ENCODE assay signal across 23 cellular contexts in genomic region chr11:130774703-130775102, GRCh38.
A peak's percentile ranks its signal among the peaks of the same experiment; 100 is the strongest.
DNase-seq lines count a peak whose midpoint lies in the region; ATAC-seq lines count a peak whose summit lies in the region.
"Had no signal": no experiment of that assay in that cellular context is flagged by ENCODE, and none has a peak within 500 bp of the region (broad histone marks: within the 10 kb centered on the region; RNA-seq: fewer than 3 reads in every experiment).

No MANE protein-coding gene starts in this region.

- DNase-seq in M059J (ENCODE audit: low read depth) (peak; percentile 46), SJSA1 (ENCODE audit: low read depth in 1 of 2, low spot score in 2 of 2) (no peak), left ventricle myocardium superior (peak; percentile 64), NCI-H1436 (lab: John Stamatoyannopoulos, UW) (no peak)
- DNase-seq in activated naive CD4-positive, alpha-beta T cell treated with anti-CD3 and anti-CD28 coated beads, Interleukin-2, amount 50 U/mL, for 72 hours (ENCODE audit: low spot score in 2 of 2), result no peak
- no peak for DNase-seq in activated CD4-positive, alpha-beta T cell treated with anti-CD3 and anti-CD28 coated beads for 1 hour
- DNase-seq: activated CD4-positive, alpha-beta T cell treated with anti-CD3 and anti-CD28 coated beads for 36 hours; activated CD8-positive, alpha-beta T cell treated with anti-CD3 and anti-CD28 coated beads, Interleukin-2, amount 10 ng/mL, durations not matched to agents 7 days and 5 days; activated naive CD4-positive, alpha-beta T cell treated with anti-CD3 and anti-CD28 coated beads for 36 hours; cerebellar nuclear complex; H7; KG1; MM.1S; naive thymus-derived CD8-positive, alpha-beta T cell; NCI-H146; NCI-H446 treated with DMSO at 0.1 percent for 48 hours; nucleus accumbens; stimulated activated CD4-positive, alpha-beta T cell treated with anti-CD3 and anti-CD28 coated beads, Interleukin-15, amount 100 ng/mL, for 24 hours; stimulated activated CD4-positive, alpha-beta T cell treated with anti-CD3 and anti-CD28 coated beads, Interleukin-4, amount 100 ng/mL, for 4 hours; T-helper 9 cell had no signal

- no peak overlapping the region for H3K4me3 ChIP-seq in ACC112 (ENCODE audit: low read depth, low read length)
- H3K4me3 ChIP-seq in SJSA1, result no peak overlapping the region
- H3K4me3 ChIP-seq: body of pancreas had no signal

- H3K27ac Mint-ChIP-seq in activated naive CD4-positive, alpha-beta T cell treated with anti-CD3 and anti-CD28 coated beads, Interleukin-2, amount 50 U/mL, for 72 hours, result no peak overlapping the region
- H3K27ac Mint-ChIP-seq: activated CD4-positive, alpha-beta T cell treated with anti-CD3 and anti-CD28 coated beads for 36 hours; activated CD8-positive, alpha-beta T cell treated with anti-CD3 and anti-CD28 coated beads, Interleukin-2, amount 10 ng/mL, durations not matched to agents 7 days and 5 days; activated naive CD4-positive, alpha-beta T cell treated with anti-CD3 and anti-CD28 coated beads for 36 hours; naive thymus-derived CD8-positive, alpha-beta T cell had no signal

- H3K27ac ChIP-seq in ACC112 (ENCODE audit: low read depth, low read length) (peak overlapping the region; percentile 37; the same call in 1 of the 2 replicates), SJSA1 (0 out of 2 replicates have a peak overlapping the region, but pooled peaks have one; percentile 80)
- H3K27ac ChIP-seq: body of pancreas had no signal

- ATAC-seq in left ventricle myocardium superior, result peak; percentile 85
- ATAC-seq in activated naive CD4-positive, alpha-beta T cell treated with anti-CD3 and anti-CD28 coated beads, Interleukin-2, amount 50 U/mL, for 72 hours, result no peak
- ATAC-seq in HG03139 (IDR thresholded peaks at IDR 0.05; ENCODE audit: unreplicated experiment), result no peak
- ATAC-seq: activated CD4-positive, alpha-beta T cell treated with anti-CD3 and anti-CD28 coated beads for 36 hours; activated CD8-positive, alpha-beta T cell treated with anti-CD3 and anti-CD28 coated beads, Interleukin-2, amount 10 ng/mL, durations not matched to agents 7 days and 5 days; body of pancreas; naive thymus-derived CD8-positive, alpha-beta T cell had no signal

- H3K9me3 Mint-ChIP-seq in activated naive CD4-positive, alpha-beta T cell treated with anti-CD3 and anti-CD28 coated beads, Interleukin-2, amount 50 U/mL, for 72 hours, result no peaks in the 10 kb centered on the region
- H3K9me3 Mint-ChIP-seq: activated naive CD4-positive, alpha-beta T cell treated with anti-CD3 and anti-CD28 coated beads for 36 hours had no signal

- H3K9me3 ChIP-seq in SJSA1 (replicated peaks), result no peaks in the 10 kb centered on the region
- H3K9me3 ChIP-seq: body of pancreas had no signal

- H3K79me2 ChIP-seq in ACC112 (ENCODE audit: control insufficient read depth, insufficient read depth, low read length, unreplicated experiment), result no peaks in the 10 kb centered on the region

- no peak overlapping the region for H2AFZ ChIP-seq in ACC112 (ENCODE audit: low read length, unreplicated experiment)

- H3K4me1 ChIP-seq in ACC112 (ENCODE audit: control insufficient read depth, insufficient read depth, low read length, unreplicated experiment), result peaks cover 51% of the 10 kb centered on the region
- peaks cover 52% of the 10 kb centered on the region for H3K4me1 ChIP-seq in SJSA1 (replicated peaks)
- H3K4me1 ChIP-seq: body of pancreas had no signal

- no peaks in the 10 kb centered on the region for H3K36me3 Mint-ChIP-seq in activated naive CD4-positive, alpha-beta T cell treated with anti-CD3 and anti-CD28 coated beads, Interleukin-2, amount 50 U/mL, for 72 hours
- H3K36me3 Mint-ChIP-seq: naive thymus-derived CD8-positive, alpha-beta T cell had no signal

- no peaks in the 10 kb centered on the region for H3K36me3 ChIP-seq in ACC112 (ENCODE audit: insufficient read depth, low read length)
- no peaks in the 10 kb centered on the region for H3K36me3 ChIP-seq in SJSA1

- intact Hi-C loops in left ventricle myocardium superior (cut with micrococcal nuclease), result no loop called here

- no peaks in the 10 kb centered on the region for H3K27me3 ChIP-seq in ACC112 (ENCODE audit: insufficient read depth, low read length)
- no peaks in the 10 kb centered on the region for H3K27me3 ChIP-seq in SJSA1 (replicated peaks)
- H3K27me3 ChIP-seq: body of pancreas had no signal

Comparison
In these comparisons a context has a peak if more than half of its experiments do, and no peak if none do; other contexts are left out.
1. DNase-seq: peak in M059J (single experiment) and left ventricle myocardium superior (single experiment); none in SJSA1 (0 of 2), activated naive CD4-positive, alpha-beta T cell treated with anti-CD3 and anti-CD28 coated beads, Interleukin-2, amount 50 U/mL, for 72 hours (0 of 2), activated CD4-positive, alpha-beta T cell treated with anti-CD3 and anti-CD28 coated beads for 1 hour (single experiment) and NCI-H1436 (single experiment).